ENCODE assay signal across 17 cellular contexts in genomic region chr10:12503311-12503710, GRCh38.
DNase-seq lines count a peak whose midpoint lies in the region; ATAC-seq and TF ChIP-seq lines count a peak whose summit lies in the region.
"Had no signal": no experiment of that assay in that cellular context is flagged by ENCODE, and none has a peak within 500 bp of the region (broad histone marks: within the 10 kb centered on the region; RNA-seq: fewer than 3 reads in every experiment).

No MANE protein-coding gene starts in this region.

- H3K27me3 Mint-ChIP-seq in activated T-cell treated with anti-CD3 and anti-CD28 coated beads, Interleukin-2, amount 50 U/mL, for 24 hours = no peaks in the 10 kb centered on the region
- H3K27me3 Mint-ChIP-seq: activated CD4-positive, alpha-beta memory T cell treated with anti-CD3 and anti-CD28 coated beads, Interleukin-2, amount 10 ng/mL, durations not matched to agents 7 days and 5 days; IgD-negative memory B cell had no signal

- no peak overlapping the region for H3K27ac ChIP-seq in vagina
- no peak overlapping the region for H3K27ac ChIP-seq in A673 (ENCODE audit: low read depth, low read length, poor library complexity, severe bottlenecking)

- CTCF ChIA-PET in A673 (lab: Charles Lee) = no interaction called here

- H3K27ac Mint-ChIP-seq in activated T-cell treated with anti-CD3 and anti-CD28 coated beads, Interleukin-2, amount 50 U/mL, for 24 hours = no peak overlapping the region
- H3K27ac Mint-ChIP-seq: activated CD4-positive, alpha-beta memory T cell treated with anti-CD3 and anti-CD28 coated beads, Interleukin-2, amount 10 ng/mL, durations not matched to agents 7 days and 5 days; IgD-negative memory B cell; nephron progenitor cell had no signal

- peaks cover 66% of the 10 kb centered on the region for H3K4me1 Mint-ChIP-seq in activated T-cell treated with anti-CD3 and anti-CD28 coated beads, Interleukin-2, amount 50 U/mL, for 24 hours (ENCODE audit: low read depth)

- no TSS peak for BruUV-seq in A673 (replicated peaks; lab: Mats Ljungman, UMichigan)

- no peaks in the 10 kb centered on the region for H3K36me3 Mint-ChIP-seq in activated T-cell treated with anti-CD3 and anti-CD28 coated beads, Interleukin-2, amount 50 U/mL, for 24 hours (ENCODE audit: low read depth)

- no peaks in the 10 kb centered on the region for H3K9me3 Mint-ChIP-seq in activated T-cell treated with anti-CD3 and anti-CD28 coated beads, Interleukin-2, amount 50 U/mL, for 24 hours
- H3K9me3 Mint-ChIP-seq: activated CD4-positive, alpha-beta memory T cell treated with anti-CD3 and anti-CD28 coated beads, Interleukin-2, amount 10 ng/mL, durations not matched to agents 7 days and 5 days; IgD-negative memory B cell had no signal

- H3K4me1 ChIP-seq in vagina (peaks cover 41% of the 10 kb centered on the region), A673 (ENCODE audit: insufficient read depth, low read length, poor library complexity, severe bottlenecking) (peaks cover 39% of the 10 kb centered on the region)

- no peak overlapping the region for H3K4me3 Mint-ChIP-seq in activated T-cell treated with anti-CD3 and anti-CD28 coated beads, Interleukin-2, amount 50 U/mL, for 24 hours
- H3K4me3 Mint-ChIP-seq: activated CD4-positive, alpha-beta memory T cell treated with anti-CD3 and anti-CD28 coated beads, Interleukin-2, amount 10 ng/mL, durations not matched to agents 7 days and 5 days; nephron progenitor cell had no signal

- intact Hi-C loops in left colon (cut with DNase I, micrococcal nuclease) = no loop called here
- intact Hi-C loops in vagina (cut with DNase I) = no loop called here
- intact Hi-C loops in A673 (cut with micrococcal nuclease; ENCODE audit: unreplicated experiment) = no loop called here

- no peaks in the 10 kb centered on the region for H3K27me3 ChIP-seq in vagina
- no peaks in the 10 kb centered on the region for H3K27me3 ChIP-seq in A673 (replicated peaks; ENCODE audit: insufficient read depth, low read depth, low read length, poor library complexity)

- ATAC-seq in left colon (peak; percentile 41), GM19397 (IDR thresholded peaks at IDR 0.05; ENCODE audit: unreplicated experiment) (no peak), HG03457 (IDR thresholded peaks at IDR 0.05; ENCODE audit: unreplicated experiment) (no peak)

- no peak for TF ChIP-seq POLR2A in vagina (IDR thresholded peaks at IDR 0.05)

- POLR2A ChIA-PET in A673 (lab: Charles Lee; ENCODE audit: low non-redundant PET) = no interaction called here

- H3K4me3 ChIP-seq in vagina (no peak overlapping the region), A673 (ENCODE audit: low read depth, low read length, poor library complexity, severe bottlenecking) (no peak overlapping the region)

- no peak for TF ChIP-seq CTCF in vagina (IDR thresholded peaks at IDR 0.05)
- TF ChIP-seq CTCF in A673 (conservative IDR thresholded peaks at IDR 0.05; ENCODE audit: low read depth, low read length) = no peak

- no peaks in the 10 kb centered on the region for H3K36me3 ChIP-seq in vagina
- H3K36me3 ChIP-seq in A673 (ENCODE audit: insufficient read depth, low read length, poor library complexity, severe bottlenecking) = no peaks in the 10 kb centered on the region

- H3K9me3 ChIP-seq in vagina (no peaks in the 10 kb centered on the region), A673 (ENCODE audit: low read depth, low read length, poor library complexity, severe bottlenecking) (no peaks in the 10 kb centered on the region)

- peak; percentile 12 for DNase-seq in activated T-cell treated with anti-CD3 and anti-CD28 coated beads, Interleukin-2, amount 50 U/mL, for 1 hour
- no peak for DNase-seq in activated T-cell treated with anti-CD3 and anti-CD28 coated beads, Interleukin-2, amount 50 U/mL, for 24 hours
- DNase-seq in NCI-H526 treated with DMSO at 0.1 percent for 48 hours (lab: John Stamatoyannopoulos, UW) (peak; percentile 62), left colon (no peak), vagina (ENCODE audit: extremely low spot score in 2 of 2) (peak; percentile 28 to 52), A673 (ENCODE audit: low spot score) (no peak)
- DNase-seq: activated CD4-positive, alpha-beta memory T cell treated with anti-CD3 and anti-CD28 coated beads, Interleukin-2, amount 10 ng/mL, durations not matched to agents 7 days and 5 days; activated naive CD4-positive, alpha-beta T cell; Calu3; hypothalamus; NCI-H1436; nephron progenitor cell; retina; stimulated activated CD4-positive, alpha-beta T cell treated with anti-CD3 and anti-CD28 coated beads, Interleukin-1b, Interleukin-23, amount 100 ng/mL, for 48 hours had no signal

Comparison
In these comparisons a context has a peak if more than half of its experiments do, and no peak if none do; other contexts are left out.
1. DNase-seq: peak in activated T-cell treated with anti-CD3 and anti-CD28 coated beads, Interleukin-2, amount 50 U/mL, for 1 hour (single experiment), NCI-H526 treated with DMSO at 0.1 percent for 48 hours (single experiment) and vagina (2 of 2); none in activated T-cell treated with anti-CD3 and anti-CD28 coated beads, Interleukin-2, amount 50 U/mL, for 24 hours (single experiment), left colon (0 of 2) and A673 (single experiment).